9 cellular contexts compared by ENCODE assay signal in the genomic region with DNA sequence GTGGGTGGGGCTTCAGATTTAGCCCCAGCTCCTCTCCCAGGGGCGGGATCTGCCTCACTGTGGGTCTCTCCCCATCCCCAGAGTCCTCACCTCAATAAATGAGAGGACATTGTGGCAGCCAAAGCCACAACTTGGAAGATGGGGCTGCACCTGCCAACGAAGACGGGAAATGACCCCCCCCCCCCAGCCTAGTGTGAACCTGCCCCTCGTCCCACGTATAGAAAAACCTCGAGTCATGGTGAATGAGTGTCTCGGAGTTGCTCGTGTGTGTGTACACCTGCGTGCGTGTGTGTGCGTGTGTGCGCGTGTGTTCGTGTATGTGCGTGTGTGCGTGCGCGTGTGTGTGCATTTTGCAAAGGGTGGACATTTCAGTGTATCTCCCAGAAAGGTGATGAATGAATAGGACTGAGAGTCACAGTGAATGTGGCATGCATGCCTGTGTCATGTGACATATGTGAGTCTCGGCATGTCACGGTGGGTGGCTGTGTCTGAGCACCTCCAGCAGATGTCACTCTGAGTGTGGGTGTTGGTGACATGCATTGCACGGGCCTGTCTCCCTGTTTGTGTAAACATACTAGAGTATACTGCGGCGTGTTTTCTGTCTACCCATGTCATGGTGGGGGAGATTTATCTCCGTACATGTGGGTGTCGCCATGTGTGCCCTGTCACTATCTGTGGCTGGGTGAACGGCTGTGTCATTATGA. TPM values are rescaled to one million over a fixed set of nuclear protein-coding genes. Genes with fewer than 3 reads are reported as not detected.
A peak's percentile ranks its signal among the peaks of the same experiment; 100 is the strongest.
DNase-seq lines count a peak whose midpoint lies in the region; ATAC-seq and TF ChIP-seq lines count a peak whose summit lies in the region.
"Had no signal": no experiment of that assay in that cellular context is flagged by ENCODE, and none has a peak within 500 bp of the region (broad histone marks: within the 10 kb centered on the region; RNA-seq: fewer than 3 reads in every experiment).

No MANE protein-coding gene starts in this region.

- H3K79me2 ChIP-seq in DOHH2 (ENCODE audit: control insufficient read depth, low read length) (peaks cover 21% of the 10 kb centered on the region), Karpas-422 (ENCODE audit: low read length) (peaks cover 14% of the 10 kb centered on the region)

- no peaks in the 10 kb centered on the region for H3K9me2 ChIP-seq in DOHH2 (replicated peaks; ENCODE audit: control insufficient read depth, low read length)
- no peaks in the 10 kb centered on the region for H3K9me2 ChIP-seq in Karpas-422 (replicated peaks; ENCODE audit: insufficient read depth, low read length)

- DNase-seq in Karpas-422 = peak; percentile 63
- peak; percentile 50 to 60 (median 51) for DNase-seq in effector memory CD4-positive, alpha-beta T cell
- DNase-seq in stimulated activated CD4-positive, alpha-beta T cell treated with anti-CD3 and anti-CD28 coated beads, Interleukin-4, amount 100 ng/mL, for 4 hours = peak; percentile 50 to 79
- no peak for DNase-seq in hepatic stellate cell (ENCODE audit: low spot score)
- no peak for DNase-seq in mucosa of gallbladder (ENCODE audit: low spot score)

- H3K4me2 ChIP-seq in DOHH2 (ENCODE audit: low read length) (peak overlapping the region; percentile 92), Karpas-422 (ENCODE audit: low read depth, low read length, poor library complexity, severe bottlenecking) (peak overlapping the region; percentile 9)

- no peak overlapping the region for H3K9ac ChIP-seq in Karpas-422 (ENCODE audit: low read length)

- peak; percentile 68 for TF ChIP-seq CTCF in DOHH2 (IDR thresholded peaks at IDR 0.05; ENCODE audit: low read depth, low read length, poor library complexity, severe bottlenecking)

- no peak overlapping the region for H3K27ac ChIP-seq in DOHH2 (ENCODE audit: low read depth, low read length)
- H3K27ac ChIP-seq in Karpas-422 (ENCODE audit: low read length) = no peak overlapping the region
- no peak overlapping the region for H3K27ac ChIP-seq in effector memory CD4-positive, alpha-beta T cell (ENCODE audit: insufficient read depth, low read length, poor library complexity, severe bottlenecking)

- H3K4me3 ChIP-seq in DOHH2 (ENCODE audit: low read length) = peak overlapping the region; percentile 29
- no peak overlapping the region for H3K4me3 ChIP-seq in Karpas-422 (ENCODE audit: low read length)
- H3K4me3 ChIP-seq in effector memory CD4-positive, alpha-beta T cell (ENCODE audit: insufficient read depth, low read depth, low read length, poor library complexity, severe bottlenecking) = no peak overlapping the region

- H3F3A ChIP-seq in DOHH2 (ENCODE audit: control insufficient read depth, insufficient read depth) = no peaks in the 10 kb centered on the region; the same call in 1 of the 2 replicates

- H3K36me3 ChIP-seq in DOHH2 (ENCODE audit: control insufficient read depth, low read length) (peaks cover 17% of the 10 kb centered on the region), Karpas-422 (ENCODE audit: insufficient read depth, low read length) (0 out of 2 replicates have a peak, but pooled peaks cover 4% of the 10 kb centered on the region)
- peaks cover 7% of the 10 kb centered on the region for H3K36me3 ChIP-seq in effector memory CD4-positive, alpha-beta T cell (ENCODE audit: control insufficient read depth, insufficient read depth, low read length)

- no peak overlapping the region for H2AFZ ChIP-seq in Karpas-422 (ENCODE audit: low read length)

- H3K27me3 ChIP-seq in DOHH2 (ENCODE audit: control insufficient read depth, low read length) = no peaks in the 10 kb centered on the region; the same call in 1 of the 2 replicates
- H3K27me3 ChIP-seq in Karpas-422 (ENCODE audit: low read length) = no peaks in the 10 kb centered on the region
- no peaks in the 10 kb centered on the region for H3K27me3 ChIP-seq in effector memory CD4-positive, alpha-beta T cell (replicated peaks; ENCODE audit: control insufficient read depth, insufficient read depth, low read length, poor library complexity, severe bottlenecking)

- ATAC-seq in activated CD4-positive, CD25-positive, alpha-beta regulatory T cell treated with anti-CD3 and anti-CD28 coated beads, Interleukin-2, amount 50 U/mL, for 24 hours = peak; percentile 71 to 76
- ATAC-seq in GM18511 (IDR thresholded peaks at IDR 0.05; ENCODE audit: unreplicated experiment) = no peak

- H3K9me3 ChIP-seq in DOHH2 (ENCODE audit: control insufficient read depth, insufficient read depth, low read length) = no peaks in the 10 kb centered on the region
- no peaks in the 10 kb centered on the region for H3K9me3 ChIP-seq in Karpas-422 (ENCODE audit: low read length)
- no peaks in the 10 kb centered on the region for H3K9me3 ChIP-seq in effector memory CD4-positive, alpha-beta T cell (ENCODE audit: control insufficient read depth, low read length)

- H4K20me1 ChIP-seq in DOHH2 (ENCODE audit: control insufficient read depth, insufficient read depth, low read depth, low read length) = no peaks in the 10 kb centered on the region
- peaks cover 13% of the 10 kb centered on the region; the same call in 1 of the 2 replicates for H4K20me1 ChIP-seq in Karpas-422 (ENCODE audit: insufficient read depth, low read depth, low read length)

- H3K4me1 ChIP-seq in DOHH2 (ENCODE audit: control insufficient read depth, low read length) = peaks cover 66% of the 10 kb centered on the region
- peaks cover 20% of the 10 kb centered on the region for H3K4me1 ChIP-seq in Karpas-422 (ENCODE audit: low read length)
- peaks cover 37% of the 10 kb centered on the region for H3K4me1 ChIP-seq in effector memory CD4-positive, alpha-beta T cell (ENCODE audit: control insufficient read depth, insufficient read depth, low read length, poor library complexity, severe bottlenecking)

RNA-seq across cellular contexts. Expression of a gene that starts 1.5 kb away (rescaled TPM):
- total RNA-seq in Karpas-422 (2014; rRNA removed; shearing (Covaris generic); ENCODE audit: low replicate concordance) = 52.1 and 116 TPM in 2 replicates
- 115 TPM for total RNA-seq in mucosa of gallbladder

RNA-seq across cellular contexts. Expression of a gene that starts 2.3 kb away (rescaled TPM):
- total RNA-seq in Karpas-422 (2014; rRNA removed; shearing (Covaris generic); ENCODE audit: low replicate concordance) = not detected in 2 replicates
- total RNA-seq in mucosa of gallbladder = 0.14 TPM
- total RNA-seq: temporal lobe had no signal

RNA-seq across cellular contexts. Expression of a gene that starts 10.3 kb away (rescaled TPM):
- not detected in 2 replicates for total RNA-seq in Karpas-422 (2014; rRNA removed; shearing (Covaris generic); ENCODE audit: low replicate concordance)
- not detected for total RNA-seq in mucosa of gallbladder

RNA-seq across cellular contexts. Expression of a gene that starts 22.8 kb away (rescaled TPM):
- total RNA-seq in Karpas-422 (2014; rRNA removed; shearing (Covaris generic); ENCODE audit: low replicate concordance) = 0.14 TPM in 1 of 2 replicates, not detected in the other
- 0.86 TPM for total RNA-seq in mucosa of gallbladder

RNA-seq across cellular contexts. Expression of a gene that starts 42.3 kb away (rescaled TPM):
- 36.5 and 61.3 TPM in 2 replicates for total RNA-seq in Karpas-422 (2014; rRNA removed; shearing (Covaris generic); ENCODE audit: low replicate concordance)
- 215 TPM for total RNA-seq in mucosa of gallbladder

Comparison
In these comparisons a context has a peak if more than half of its experiments do, and no peak if none do; other contexts are left out.
1. DNase-seq: peak in Karpas-422 (single experiment), effector memory CD4-positive, alpha-beta T cell (3 of 3) and stimulated activated CD4-positive, alpha-beta T cell treated with anti-CD3 and anti-CD28 coated beads, Interleukin-4, amount 100 ng/mL, for 4 hours (2 of 2); none in hepatic stellate cell (single experiment) and mucosa of gallbladder (single experiment).